In genomic region chr1:230119340-230119739, GRCh38 we compare ENCODE assay signal across 19 cellular contexts.
"Had no signal": no experiment of that assay in that cellular context is flagged by ENCODE, and none has a peak within 500 bp of the region (broad histone marks: within the 10 kb centered on the region; RNA-seq: fewer than 3 reads in every experiment).

No MANE protein-coding gene starts in this region.

- H3K9me3 Mint-ChIP-seq: activated naive CD4-positive, alpha-beta T cell treated with anti-CD3 and anti-CD28 coated beads, Interleukin-2, amount 50 U/mL, for 24 hours; activated T-cell treated with anti-CD3 and anti-CD28 coated beads, Interleukin-2, amount 50 U/mL, for 72 hours; dendritic cell treated with granulocyte-macrophage colony-stimulating factor and Interleukin-4, amounts not matched to agents 40 ng/mL and 50 ng/mL, for 4 days had no signal

- H3K27ac Mint-ChIP-seq: activated naive CD4-positive, alpha-beta T cell treated with anti-CD3 and anti-CD28 coated beads, Interleukin-2, amount 50 U/mL, for 24 hours; activated T-cell treated with anti-CD3 and anti-CD28 coated beads, Interleukin-2, amount 50 U/mL, for 72 hours; dendritic cell treated with granulocyte-macrophage colony-stimulating factor and Interleukin-4, amounts not matched to agents 40 ng/mL and 50 ng/mL, for 4 days; naive thymus-derived CD4-positive, alpha-beta T cell had no signal

- ATAC-seq: activated T-cell treated with anti-CD3 and anti-CD28 coated beads, Interleukin-2, amount 50 U/mL, for 72 hours; esophagus mucosa; mucosa of descending colon; naive thymus-derived CD4-positive, alpha-beta T cell had no signal

- H3K36me3 ChIP-seq: gastrocnemius medialis, left ventricle myocardium inferior, ovary had no signal

- H3K4me3 ChIP-seq: ascending aorta, gastrocnemius medialis, heart left ventricle, left ventricle myocardium inferior, mucosa of descending colon, ovary, psoas muscle had no signal

- H3K27ac ChIP-seq: ovary, psoas muscle had no signal

- H3K4me3 Mint-ChIP-seq: activated naive CD4-positive, alpha-beta T cell treated with anti-CD3 and anti-CD28 coated beads, Interleukin-2, amount 50 U/mL, for 24 hours; activated T-cell treated with anti-CD3 and anti-CD28 coated beads, Interleukin-2, amount 50 U/mL, for 72 hours; dendritic cell treated with granulocyte-macrophage colony-stimulating factor and Interleukin-4, amounts not matched to agents 40 ng/mL and 50 ng/mL, for 4 days; naive thymus-derived CD4-positive, alpha-beta T cell had no signal

- DNase-seq: activated CD4-positive, alpha-beta T cell treated with anti-CD3 and anti-CD28 coated beads for 1 hour; activated CD4-positive, alpha-beta T cell treated with anti-CD3 and anti-CD28 coated beads, Interleukin-2, amount 50 U/mL, for 4 hours; activated effector memory CD4-positive, alpha-beta T cell treated with anti-CD3 and anti-CD28 coated beads, Interleukin-2, amount 50 U/mL, for 16 hours; activated T-cell treated with anti-CD3 and anti-CD28 coated beads, Interleukin-2, amount 50 U/mL, for 72 hours; cerebellar nuclear complex; effector CD8-positive, alpha-beta T cell; gastrocnemius medialis; heart left ventricle; left ventricle myocardium inferior; mucosa of descending colon; naive thymus-derived CD4-positive, alpha-beta T cell; ovary; psoas muscle; right cardiac atrium; T1000 had no signal

- H3K27me3 ChIP-seq: ascending aorta, gastrocnemius medialis, heart left ventricle, ovary had no signal

- H3K27me3 Mint-ChIP-seq: activated naive CD4-positive, alpha-beta T cell treated with anti-CD3 and anti-CD28 coated beads, Interleukin-2, amount 50 U/mL, for 24 hours; dendritic cell treated with granulocyte-macrophage colony-stimulating factor and Interleukin-4, amounts not matched to agents 40 ng/mL and 50 ng/mL, for 4 days; naive thymus-derived CD4-positive, alpha-beta T cell had no signal

- H3K9me3 ChIP-seq: ascending aorta, gastrocnemius medialis, heart left ventricle, left ventricle myocardium inferior, mucosa of descending colon, ovary, psoas muscle had no signal
